Comparison of ENCODE assay signal across 15 cellular contexts in the genomic region with DNA sequence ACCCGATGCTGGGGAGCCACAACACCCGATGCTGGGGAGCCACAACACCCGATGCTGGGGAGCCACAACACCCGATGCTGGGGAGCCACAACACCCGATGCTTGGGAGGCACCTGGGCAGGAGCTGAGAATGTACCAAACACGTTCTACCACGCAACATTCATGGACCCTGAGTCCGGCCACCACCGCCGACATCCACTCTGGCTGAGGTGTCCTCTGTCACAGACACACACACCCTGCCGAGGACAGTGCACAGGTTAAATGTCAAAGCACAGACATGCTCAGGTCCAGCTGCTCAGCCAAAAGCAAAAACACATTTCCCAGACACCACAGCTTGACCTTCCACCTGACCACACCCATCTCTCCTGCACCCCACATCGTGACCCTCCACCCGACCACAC.
DNase-seq lines count a peak whose midpoint lies in the region; ATAC-seq and TF ChIP-seq lines count a peak whose summit lies in the region.
"Had no signal": no experiment of that assay in that cellular context is flagged by ENCODE, and none has a peak within 500 bp of the region (broad histone marks: within the 10 kb centered on the region; RNA-seq: fewer than 3 reads in every experiment).

No MANE protein-coding gene starts in this region.

- CTCF ChIA-PET in Caco-2 (lab: Charles Lee) = no interaction called here

- H3K4me2 ChIP-seq in H9 (ENCODE audit: insufficient read depth, insufficient read length, low read length) = no peak overlapping the region

- no peaks in the 10 kb centered on the region for H3K9me3 Mint-ChIP-seq in Caco-2 (ENCODE audit: unreplicated experiment)
- no peaks in the 10 kb centered on the region for H3K9me3 Mint-ChIP-seq in H9
- no peaks in the 10 kb centered on the region for H3K9me3 Mint-ChIP-seq in activated T-cell treated with anti-CD3 and anti-CD28 coated beads, Interleukin-2, amount 50 U/mL, for 24 hours

- H3K27me3 Mint-ChIP-seq in Caco-2 (ENCODE audit: insufficient read depth, unreplicated experiment) (no peaks in the 10 kb centered on the region), H9 (ENCODE audit: low read depth) (no peaks in the 10 kb centered on the region; the same call in 1 of the 2 replicates)
- peaks cover 54% of the 10 kb centered on the region for H3K27me3 Mint-ChIP-seq in activated T-cell treated with anti-CD3 and anti-CD28 coated beads, Interleukin-2, amount 50 U/mL, for 24 hours

- no TSS peak for BruUV-seq in Caco-2 (replicated peaks; lab: Mats Ljungman, UMichigan)

- H3K27me3 ChIP-seq in Caco-2 (replicated peaks; ENCODE audit: control insufficient read depth, insufficient read depth, low read length) = no peaks in the 10 kb centered on the region; the same call in 1 of the 2 replicates
- H3K27me3 ChIP-seq in H9 (ENCODE audit: insufficient read depth, low read length) = no peaks in the 10 kb centered on the region
- H3K27me3 ChIP-seq in spleen (replicated peaks in 1 of 7) = peaks cover 0 to 30% (median 0%) of the 10 kb centered on the region in 7 donors
- no peaks in the 10 kb centered on the region for H3K27me3 ChIP-seq in tibial nerve

- DNase-seq in Caco-2 (peak in 1 of 2 experiments; percentile 32), H9 (no peak), mesenteric fat pad (ENCODE audit: low spot score) (peak; percentile 60), spleen (peak; percentile 69), tibial nerve (ENCODE audit: low spot score in 2 of 2) (no peak)
- DNase-seq in activated T-cell treated with anti-CD3 and anti-CD28 coated beads, Interleukin-2, amount 50 U/mL, for 24 hours = no peak
- DNase-seq: CD4-positive, alpha-beta memory T cell; DND-41; GF-D8; IMR-90; KBM-7 had no signal

- no peak overlapping the region for H2BK20ac ChIP-seq in H9 (ENCODE audit: low read depth, low read length, poor library complexity, severe bottlenecking)

- H3K4me1 ChIP-seq in Caco-2 (peaks cover 16% of the 10 kb centered on the region), H9 (ENCODE audit: insufficient read depth, low read length) (no peaks in the 10 kb centered on the region), spleen (no peaks in the 10 kb centered on the region), tibial nerve (peaks cover 0 to 17% (median 2%) of the 10 kb centered on the region in 4 donors)

- no peak overlapping the region for H2BK120ac ChIP-seq in H9 (ENCODE audit: low read depth, low read length, poor library complexity, severe bottlenecking)

- TF ChIP-seq EP300 in tibial nerve (IDR thresholded peaks at IDR 0.05) = no peak

- no peak overlapping the region for H3K27ac ChIP-seq in H9 (ENCODE audit: insufficient read length, low read depth, low read length)
- no peak overlapping the region for H3K27ac ChIP-seq in spleen
- no peak overlapping the region for H3K27ac ChIP-seq in tibial nerve
- H3K27ac ChIP-seq: C4-2B had no signal

- peaks cover 11% of the 10 kb centered on the region for H3K36me3 Mint-ChIP-seq in Caco-2 (ENCODE audit: insufficient read depth, unreplicated experiment)
- H3K36me3 Mint-ChIP-seq in H9 (ENCODE audit: insufficient read depth in 1 of 3, low read depth in 3 of 3) = no peaks in the 10 kb centered on the region; a peak in 1 of 7 replicates
- H3K36me3 Mint-ChIP-seq in activated T-cell treated with anti-CD3 and anti-CD28 coated beads, Interleukin-2, amount 50 U/mL, for 24 hours (ENCODE audit: low read depth) = no peaks in the 10 kb centered on the region
- H3K36me3 Mint-ChIP-seq: CD4-positive, alpha-beta memory T cell had no signal

- H3K27ac Mint-ChIP-seq in Caco-2 (ENCODE audit: unreplicated experiment) (peak overlapping the region; percentile 8), H9 (no peak overlapping the region)
- no peak overlapping the region for H3K27ac Mint-ChIP-seq in activated T-cell treated with anti-CD3 and anti-CD28 coated beads, Interleukin-2, amount 50 U/mL, for 24 hours

- POLR2A ChIA-PET in Caco-2 (lab: Charles Lee) = no interaction called here

- no peak overlapping the region for H3K9ac ChIP-seq in H9 (ENCODE audit: extremely low read depth, insufficient read length, low read length)

- no peak overlapping the region for H4K5ac ChIP-seq in H9 (ENCODE audit: insufficient read length, low read depth, low read length)

- H3K79me1 ChIP-seq in H9 (ENCODE audit: insufficient read depth, low read depth, low read length, poor library complexity, severe bottlenecking) = no peaks in the 10 kb centered on the region

- H4K91ac ChIP-seq in H9 (ENCODE audit: insufficient read length, low read depth, low read length) = no peak overlapping the region

- intact Hi-C loops in Caco-2 (cut with micrococcal nuclease; ENCODE audit: unreplicated experiment) (no loop called here), spleen (cut with DNase I; ENCODE audit: low total_unique reads) (no loop called here)

- peaks cover 15% of the 10 kb centered on the region for H3K4me1 Mint-ChIP-seq in Caco-2 (ENCODE audit: low read depth, unreplicated experiment)
- H3K4me1 Mint-ChIP-seq in H9 = peaks cover 7 to 8% of the 10 kb centered on the region in 2 experiments
- peaks cover 13% of the 10 kb centered on the region for H3K4me1 Mint-ChIP-seq in activated T-cell treated with anti-CD3 and anti-CD28 coated beads, Interleukin-2, amount 50 U/mL, for 24 hours (ENCODE audit: low read depth)

- no CpG with 5 or more reads among the region's 13 CpGs for WGBS in H9 (ENCODE audit: extremely low coverage, insufficient read length, low lambda C conversion rate)
- WGBS in spleen, 5 donors = 56 to 75% (median 62%) methylated on average over 11 to 13 of the region's 13 CpGs
- WGBS in tibial nerve, 2 donors = 81 to 93% methylated on average over 9 to 13 of the region's 13 CpGs

- H3K4me3 ChIP-seq in Caco-2 (ENCODE audit: low read depth, low read length) (no peak overlapping the region), spleen (no peak overlapping the region), tibial nerve (no peak overlapping the region)

- no peaks in the 10 kb centered on the region for H4K20me1 ChIP-seq in H9 (ENCODE audit: control insufficient read depth, insufficient read depth, insufficient read length)

- no peak overlapping the region for H3T11ph ChIP-seq in H9 (ENCODE audit: low read length)

- no peak for TF ChIP-seq CTCF in Caco-2 (IDR thresholded peaks at IDR 0.05; ENCODE audit: insufficient read depth in 1 of 2, low read depth in 1 of 2, low read length in 1 of 2, severe bottlenecking in 1 of 2, unreplicated experiment in 1 of 2)
- no peak for TF ChIP-seq CTCF in H9 (conservative IDR thresholded peaks at IDR 0.05)
- no peak for TF ChIP-seq CTCF in spleen (IDR thresholded peaks at IDR 0.05 in 8 of 11, conservative IDR thresholded peaks at IDR 0.05 in 3 of 11)
- TF ChIP-seq CTCF in tibial nerve (IDR thresholded peaks at IDR 0.05) = no peak

- no peaks in the 10 kb centered on the region; the same call in 1 of the 2 replicates for H3K36me3 ChIP-seq in Caco-2 (ENCODE audit: control insufficient read depth, insufficient read depth, low read length)
- no peaks in the 10 kb centered on the region for H3K36me3 ChIP-seq in spleen
- no peaks in the 10 kb centered on the region for H3K36me3 ChIP-seq in tibial nerve

- H3K4me3 Mint-ChIP-seq in Caco-2 (ENCODE audit: unreplicated experiment) (no peak overlapping the region), H9 (no peak overlapping the region)
- H3K4me3 Mint-ChIP-seq in activated T-cell treated with anti-CD3 and anti-CD28 coated beads, Interleukin-2, amount 50 U/mL, for 24 hours = no peak overlapping the region
- H3K4me3 Mint-ChIP-seq: CD4-positive, alpha-beta memory T cell had no signal

- H3K79me2 ChIP-seq in H9 (ENCODE audit: insufficient read depth, low read length) = no peaks in the 10 kb centered on the region

- no peak overlapping the region for H3K56ac ChIP-seq in H9 (ENCODE audit: insufficient read length, low read depth, low read length)

- no peak overlapping the region for H3K23ac ChIP-seq in H9 (ENCODE audit: insufficient read length, low read depth, low read length)

- no peak overlapping the region for H2AFZ ChIP-seq in H9 (ENCODE audit: low read length)

- TF ChIP-seq POLR2A in spleen (IDR thresholded peaks at IDR 0.05) = no peak
- TF ChIP-seq POLR2A in tibial nerve (IDR thresholded peaks at IDR 0.05) = no peak

- no peaks in the 10 kb centered on the region for H3K23me2 ChIP-seq in H9 (ENCODE audit: insufficient read length, low read depth, low read length, poor library complexity, severe bottlenecking)

- H3K14ac ChIP-seq in H9 (ENCODE audit: insufficient read depth, low read length) = no peak overlapping the region

- no peak overlapping the region for H3K4ac ChIP-seq in H9 (ENCODE audit: low read depth, low read length)

- no peak overlapping the region for H4K8ac ChIP-seq in H9 (replicated peaks; ENCODE audit: insufficient read length, low read depth, low read length)

- no peak overlapping the region for H2BK15ac ChIP-seq in H9 (ENCODE audit: low read depth, low read length)

- peak overlapping the region; percentile 34 for H3K18ac ChIP-seq in H9 (ENCODE audit: insufficient read length, low read depth, low read length)

- ATAC-seq in GM18520 (IDR thresholded peaks at IDR 0.05; ENCODE audit: unreplicated experiment) = no peak
- no peak for ATAC-seq in HG02571 (IDR thresholded peaks at IDR 0.05; ENCODE audit: unreplicated experiment)
- ATAC-seq: HCT116 had no signal

- H3K9me3 ChIP-seq in Caco-2 = no peaks in the 10 kb centered on the region
- no peaks in the 10 kb centered on the region for H3K9me3 ChIP-seq in H9 (ENCODE audit: control insufficient read depth, low read depth, low read length)
- H3K9me3 ChIP-seq in spleen = no peaks in the 10 kb centered on the region
- H3K9me3 ChIP-seq in tibial nerve = no peaks in the 10 kb centered on the region

- no peak overlapping the region for H2AK5ac ChIP-seq in H9 (ENCODE audit: insufficient read length, low read length)

- no peak overlapping the region for H2BK5ac ChIP-seq in H9 (ENCODE audit: insufficient read length, low read length)

- H2BK12ac ChIP-seq in H9 (ENCODE audit: insufficient read length, low read depth, low read length) = no peak overlapping the region

Comparison
In these comparisons a context has a peak if more than half of its experiments do, and no peak if none do; other contexts are left out.
1. DNase-seq: peak in mesenteric fat pad (single experiment) and spleen (single experiment); none in H9 (single experiment), tibial nerve (0 of 2) and activated T-cell treated with anti-CD3 and anti-CD28 coated beads, Interleukin-2, amount 50 U/mL, for 24 hours (single experiment).